13 cellular contexts compared by ENCODE assay signal in genomic region chr1:99218999-99219398, GRCh38. TPM values are rescaled to one million over a fixed set of nuclear protein-coding genes. Genes with fewer than 3 reads are reported as not detected.
DNase-seq lines count a peak whose midpoint lies in the region; ATAC-seq lines count a peak whose summit lies in the region.
"Had no signal": no experiment of that assay in that cellular context is flagged by ENCODE, and none has a peak within 500 bp of the region (broad histone marks: within the 10 kb centered on the region; RNA-seq: fewer than 3 reads in every experiment).

No MANE protein-coding gene starts in this region.

- intact Hi-C loops in activated T-helper 2 cell treated with anti-CD3 and anti-CD28 coated beads, Interferon-gamma antibody, Interleukin-2, Interleukin-4, amounts not matched to agents 10 μg/mL and 5 μg/mL and 100 μg/mL, durations not matched to agents 14 hours and 24 hours and 36 hours (cut with micrococcal nuclease), result no loop called here

- CTCF ChIA-PET in activated CD4-positive, alpha-beta T cell treated with anti-CD3 and anti-CD28 coated beads, Interleukin-2, amount 10 ng/mL, durations not matched to agents 7 days and 5 days (lab: Charles Lee), result no interaction called here

- no peaks in the 10 kb centered on the region for H3K36me3 Mint-ChIP-seq in activated CD4-positive, alpha-beta T cell treated with anti-CD3 and anti-CD28 coated beads, Interleukin-2, amount 10 ng/mL, durations not matched to agents 7 days and 5 days (ENCODE audit: low read depth)
- H3K36me3 Mint-ChIP-seq in activated T-helper 2 cell treated with anti-CD3 and anti-CD28 coated beads, Interferon-gamma antibody, Interleukin-2, Interleukin-4, amounts not matched to agents 10 μg/mL and 5 μg/mL and 100 μg/mL, durations not matched to agents 14 hours and 24 hours and 36 hours (ENCODE audit: low read depth), result no peaks in the 10 kb centered on the region
- H3K36me3 Mint-ChIP-seq: activated naive CD4-positive, alpha-beta T cell treated with anti-CD3 and anti-CD28 coated beads, Interleukin-2, amount 10 ng/mL, durations not matched to agents 7 days and 5 days; type B pancreatic cell had no signal

- ATAC-seq in GM18861 (IDR thresholded peaks at IDR 0.05; ENCODE audit: unreplicated experiment) (peak; percentile 95), GM21515 (IDR thresholded peaks at IDR 0.05; ENCODE audit: unreplicated experiment) (peak; percentile 87), HG03045 (IDR thresholded peaks at IDR 0.05; ENCODE audit: unreplicated experiment) (peak; percentile 70)

- no peak overlapping the region for H3K4me3 Mint-ChIP-seq in activated CD4-positive, alpha-beta T cell treated with anti-CD3 and anti-CD28 coated beads, Interleukin-2, amount 10 ng/mL, durations not matched to agents 7 days and 5 days
- H3K4me3 Mint-ChIP-seq in activated T-helper 2 cell treated with anti-CD3 and anti-CD28 coated beads, Interferon-gamma antibody, Interleukin-2, Interleukin-4, amounts not matched to agents 10 μg/mL and 5 μg/mL and 100 μg/mL, durations not matched to agents 14 hours and 24 hours and 36 hours (ENCODE audit: low read depth), result no peak overlapping the region
- H3K4me3 Mint-ChIP-seq: activated CD4-positive, alpha-beta T cell treated with anti-CD3 and anti-CD28 coated beads, Interleukin-2, amount 10 ng/mL, durations not matched to agents 24 days and 14 days; activated naive CD4-positive, alpha-beta T cell treated with anti-CD3 and anti-CD28 coated beads, Interleukin-2, amount 10 ng/mL, durations not matched to agents 7 days and 5 days; CD4-positive, alpha-beta T cell; type B pancreatic cell had no signal

- no peaks in the 10 kb centered on the region for H3K27me3 Mint-ChIP-seq in activated CD4-positive, alpha-beta T cell treated with anti-CD3 and anti-CD28 coated beads, Interleukin-2, amount 10 ng/mL, durations not matched to agents 7 days and 5 days
- H3K27me3 Mint-ChIP-seq in activated T-helper 2 cell treated with anti-CD3 and anti-CD28 coated beads, Interferon-gamma antibody, Interleukin-2, Interleukin-4, amounts not matched to agents 10 μg/mL and 5 μg/mL and 100 μg/mL, durations not matched to agents 14 hours and 24 hours and 36 hours (ENCODE audit: low read depth), result no peaks in the 10 kb centered on the region
- H3K27me3 Mint-ChIP-seq: activated naive CD4-positive, alpha-beta T cell treated with anti-CD3 and anti-CD28 coated beads, Interleukin-2, amount 10 ng/mL, durations not matched to agents 7 days and 5 days had no signal

- no peaks in the 10 kb centered on the region for H3K4me1 Mint-ChIP-seq in activated CD4-positive, alpha-beta T cell treated with anti-CD3 and anti-CD28 coated beads, Interleukin-2, amount 10 ng/mL, durations not matched to agents 7 days and 5 days
- peaks cover 2% of the 10 kb centered on the region for H3K4me1 Mint-ChIP-seq in activated T-helper 2 cell treated with anti-CD3 and anti-CD28 coated beads, Interferon-gamma antibody, Interleukin-2, Interleukin-4, amounts not matched to agents 10 μg/mL and 5 μg/mL and 100 μg/mL, durations not matched to agents 14 hours and 24 hours and 36 hours (ENCODE audit: low read depth)
- H3K4me1 Mint-ChIP-seq: activated CD4-positive, alpha-beta T cell treated with anti-CD3 and anti-CD28 coated beads, Interleukin-2, amount 10 ng/mL, durations not matched to agents 24 days and 14 days; activated naive CD4-positive, alpha-beta T cell treated with anti-CD3 and anti-CD28 coated beads, Interleukin-2, amount 10 ng/mL, durations not matched to agents 7 days and 5 days had no signal

- POLR2A ChIA-PET in activated CD4-positive, alpha-beta T cell treated with anti-CD3 and anti-CD28 coated beads, Interleukin-2, amount 10 ng/mL, durations not matched to agents 7 days and 5 days (lab: Charles Lee), result no interaction called here

- DNase-seq in NAMALWA (ENCODE audit: low spot score) (peak; percentile 34), Ammon's horn (ENCODE audit: low spot score) (no peak), NCI-H128 (lab: John Stamatoyannopoulos, UW; ENCODE audit: unreplicated experiment) (no peak)
- no peak for DNase-seq in activated CD4-positive, alpha-beta T cell treated with anti-CD3 and anti-CD28 coated beads, Interleukin-2, amount 10 ng/mL, durations not matched to agents 7 days and 5 days
- DNase-seq in activated T-helper 2 cell treated with anti-CD3 and anti-CD28 coated beads, Interferon-gamma antibody, Interleukin-2, Interleukin-4, amounts not matched to agents 10 μg/mL and 5 μg/mL and 100 μg/mL, durations not matched to agents 14 hours and 24 hours and 36 hours (ENCODE audit: low spot score), result no peak
- DNase-seq: activated CD4-positive, alpha-beta T cell treated with anti-CD3 and anti-CD28 coated beads, Interleukin-2, amount 10 ng/mL, durations not matched to agents 24 days and 14 days; activated naive CD4-positive, alpha-beta T cell treated with anti-CD3 and anti-CD28 coated beads, Interleukin-2, amount 10 ng/mL, durations not matched to agents 7 days and 5 days; CD4-positive, alpha-beta T cell; NCI-H69 had no signal

- no peak overlapping the region for H3K27ac Mint-ChIP-seq in activated CD4-positive, alpha-beta T cell treated with anti-CD3 and anti-CD28 coated beads, Interleukin-2, amount 10 ng/mL, durations not matched to agents 7 days and 5 days
- H3K27ac Mint-ChIP-seq in activated T-helper 2 cell treated with anti-CD3 and anti-CD28 coated beads, Interferon-gamma antibody, Interleukin-2, Interleukin-4, amounts not matched to agents 10 μg/mL and 5 μg/mL and 100 μg/mL, durations not matched to agents 14 hours and 24 hours and 36 hours, result no peak overlapping the region
- H3K27ac Mint-ChIP-seq: activated CD4-positive, alpha-beta T cell treated with anti-CD3 and anti-CD28 coated beads, Interleukin-2, amount 10 ng/mL, durations not matched to agents 24 days and 14 days; activated naive CD4-positive, alpha-beta T cell treated with anti-CD3 and anti-CD28 coated beads, Interleukin-2, amount 10 ng/mL, durations not matched to agents 7 days and 5 days; CD4-positive, alpha-beta T cell; type B pancreatic cell had no signal

- peaks cover 3% of the 10 kb centered on the region for H3K9me3 Mint-ChIP-seq in activated CD4-positive, alpha-beta T cell treated with anti-CD3 and anti-CD28 coated beads, Interleukin-2, amount 10 ng/mL, durations not matched to agents 7 days and 5 days
- H3K9me3 Mint-ChIP-seq in activated T-helper 2 cell treated with anti-CD3 and anti-CD28 coated beads, Interferon-gamma antibody, Interleukin-2, Interleukin-4, amounts not matched to agents 10 μg/mL and 5 μg/mL and 100 μg/mL, durations not matched to agents 14 hours and 24 hours and 36 hours, result no peaks in the 10 kb centered on the region
- H3K9me3 Mint-ChIP-seq: activated CD4-positive, alpha-beta T cell treated with anti-CD3 and anti-CD28 coated beads, Interleukin-2, amount 10 ng/mL, durations not matched to agents 24 days and 14 days; activated naive CD4-positive, alpha-beta T cell treated with anti-CD3 and anti-CD28 coated beads, Interleukin-2, amount 10 ng/mL, durations not matched to agents 7 days and 5 days; CD4-positive, alpha-beta T cell; type B pancreatic cell had no signal

RNA-seq across cellular contexts. Expression of gene PLPPR4, which starts 45.3 kb away (rescaled TPM):
- total RNA-seq in activated CD4-positive, alpha-beta T cell treated with anti-CD3 and anti-CD28 coated beads, Interleukin-2, amount 10 ng/mL, durations not matched to agents 7 days and 5 days, result not detected
- total RNA-seq in activated T-helper 2 cell treated with anti-CD3 and anti-CD28 coated beads, Interferon-gamma antibody, Interleukin-2, Interleukin-4, amounts not matched to agents 10 μg/mL and 5 μg/mL and 100 μg/mL, durations not matched to agents 14 hours and 24 hours and 36 hours, result not detected in 2 replicates
- total RNA-seq: activated CD4-positive, alpha-beta T cell treated with anti-CD3 and anti-CD28 coated beads, Interleukin-2, amount 10 ng/mL, durations not matched to agents 24 days and 14 days; CD4-positive, alpha-beta T cell had no signal
